25 cellular contexts compared by ENCODE assay signal in the genomic region with DNA sequence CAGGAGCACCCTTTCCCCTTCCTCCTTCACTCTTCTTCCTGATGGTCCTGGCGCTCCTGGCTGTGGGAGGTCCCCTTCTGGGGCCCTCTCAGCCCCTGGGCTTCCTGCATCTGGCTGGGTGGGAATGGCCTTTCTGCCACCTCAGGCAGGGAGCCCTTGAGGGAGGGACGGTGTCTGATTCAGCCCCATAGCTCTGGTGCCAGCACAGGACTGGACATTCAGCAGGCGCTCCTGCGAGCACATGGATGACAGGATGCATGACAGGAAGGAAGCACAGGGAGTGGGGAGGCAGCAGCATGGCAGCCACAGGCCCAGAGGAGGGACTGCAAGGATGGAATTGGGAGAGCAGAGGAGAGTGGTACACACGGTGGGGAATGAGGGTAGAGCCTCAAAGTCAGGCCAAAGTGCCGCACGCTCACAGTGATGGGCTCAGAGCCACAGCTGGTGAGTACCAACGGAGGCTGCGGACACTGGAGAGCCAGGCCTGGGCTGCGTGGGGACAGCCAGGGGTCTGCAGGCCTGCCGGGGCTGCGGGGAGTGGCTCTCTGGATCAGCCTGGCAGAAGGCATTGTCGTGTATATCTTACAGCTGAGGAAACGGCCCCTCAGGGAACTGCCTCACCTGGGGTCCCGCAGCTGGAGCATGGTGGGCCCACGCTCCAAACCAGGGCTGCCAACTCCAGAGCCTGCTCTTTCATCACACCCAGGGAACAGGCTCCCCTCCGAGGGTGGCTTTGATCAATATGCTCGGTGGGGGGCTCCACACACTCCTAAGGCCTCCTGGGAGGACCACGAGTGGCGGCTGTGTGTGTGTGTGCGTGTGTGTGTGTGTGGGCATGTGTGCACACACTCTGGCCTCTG. TPM values are rescaled to one million over a fixed set of nuclear protein-coding genes. Genes with fewer than 3 reads are reported as not detected.
A peak's percentile ranks its signal among the peaks of the same experiment; 100 is the strongest.
DNase-seq lines count a peak whose midpoint lies in the region; ATAC-seq, FAIRE-seq and TF ChIP-seq lines count a peak whose summit lies in the region.
"Had no signal": no experiment of that assay in that cellular context is flagged by ENCODE, and none has a peak within 500 bp of the region (broad histone marks: within the 10 kb centered on the region; RNA-seq: fewer than 3 reads in every experiment).

No MANE protein-coding gene starts in this region.

- no peak for TF ChIP-seq CTCF in kidney (IDR thresholded peaks at IDR 0.05; ENCODE audit: borderline replicate concordance, extremely low read depth, insufficient read depth)

- DNase-seq in NCI-H146 (lab: John Stamatoyannopoulos, UW) = peak; percentile 5
- DNase-seq in NCI-H146 treated with DMSO at 0.1 percent for 48 hours (lab: John Stamatoyannopoulos, UW; ENCODE audit: unreplicated experiment) = no peak
- peak; percentile 66 for DNase-seq in SK-N-DZ (ENCODE audit: low spot score)
- peak; percentile 41 for DNase-seq in kidney
- DNase-seq in foreskin melanocyte = no peak
- no peak for DNase-seq in NCI-H446 treated with DMSO at 0.1 percent for 48 hours (lab: John Stamatoyannopoulos, UW)
- DNase-seq: activated CD4-positive, alpha-beta T cell treated with anti-CD3 and anti-CD28 coated beads for 4 hours; activated CD8-positive, alpha-beta memory T cell treated with anti-CD3 and anti-CD28 coated beads, Interleukin-2, amount 50 U/mL, for 48 hours; activated naive CD4-positive, alpha-beta T cell treated with Interleukin-2 at 50 U/mL for 16 hours; cerebellar nuclear complex; effector memory CD8-positive, alpha-beta T cell; NCI-H1694 treated with DMSO at 0.1 percent for 48 hours; NCI-H2227 treated with DMSO at 0.1 percent for 48 hours; Peyer's patch; stimulated activated naive CD4-positive, alpha-beta T cell treated with Interleukin-2 at 50 U/mL for 16 hours had no signal

- H3K4me3 ChIP-seq in kidney (ENCODE audit: low read length in 2 of 2) = no peak overlapping the region
- H3K4me3 ChIP-seq: heart left ventricle, K562, Peyer's patch, tibial nerve had no signal

- no peaks in the 10 kb centered on the region for H3K36me3 ChIP-seq in kidney (ENCODE audit: control insufficient read depth in 1 of 2, insufficient read depth in 2 of 2, low read length in 2 of 2)
- H3K36me3 ChIP-seq: heart left ventricle, Peyer's patch, tibial nerve had no signal

- no peak overlapping the region for H3K27ac ChIP-seq in kidney (ENCODE audit: low read depth in 2 of 2, low read length in 2 of 2)
- H3K27ac ChIP-seq: 22Rv1, C4-2B, heart left ventricle, HL-60, parathyroid adenoma, Peyer's patch, tibial nerve had no signal

- peaks cover 16% of the 10 kb centered on the region for H3K36me3 Mint-ChIP-seq in stimulated activated memory B cell treated with anti-CD40 and anti-IgM and Interleukin-4, amounts not matched to agents 10 μg/mL and 1 μg/mL and 100 μg/mL, for 72 hours

- H3K27me3 Mint-ChIP-seq in stimulated activated memory B cell treated with anti-CD40 and anti-IgM and Interleukin-4, amounts not matched to agents 10 μg/mL and 1 μg/mL and 100 μg/mL, for 72 hours = no peaks in the 10 kb centered on the region

- no peaks in the 10 kb centered on the region for H3K9me3 ChIP-seq in kidney (ENCODE audit: control insufficient read depth in 1 of 2, low read length in 2 of 2)
- H3K9me3 ChIP-seq: heart left ventricle, Peyer's patch, tibial nerve had no signal

- no peak overlapping the region for H3K9ac ChIP-seq in kidney (ENCODE audit: low read length in 2 of 2)
- H3K9ac ChIP-seq: parathyroid adenoma had no signal

- peaks cover 20% of the 10 kb centered on the region for H3K4me1 Mint-ChIP-seq in stimulated activated memory B cell treated with anti-CD40 and anti-IgM and Interleukin-4, amounts not matched to agents 10 μg/mL and 1 μg/mL and 100 μg/mL, for 72 hours

- intact Hi-C loops in kidney (cut with DNase I) = no loop called here

- H3K4me1 ChIP-seq in kidney (ENCODE audit: control insufficient read depth in 1 of 2, insufficient read depth in 1 of 2, low read depth in 1 of 2, low read length in 2 of 2) = peaks cover 22 to 25% of the 10 kb centered on the region in 2 donors
- H3K4me1 ChIP-seq: parathyroid adenoma, Peyer's patch had no signal

- FAIRE-seq in kidney (lab: Jason Lieb, UNC) = no peak
- FAIRE-seq: GM12892, K562 had no signal

- ATAC-seq in stimulated activated memory B cell treated with anti-CD40 and anti-IgM and Interleukin-4, amounts not matched to agents 10 μg/mL and 1 μg/mL and 100 μg/mL, for 72 hours = no peak
- ATAC-seq in HG02610 (IDR thresholded peaks at IDR 0.05; ENCODE audit: unreplicated experiment) = no peak
- ATAC-seq: effector memory CD8-positive, alpha-beta T cell; heart left ventricle; K562 had no signal

- no peak overlapping the region for H3K4me3 Mint-ChIP-seq in stimulated activated memory B cell treated with anti-CD40 and anti-IgM and Interleukin-4, amounts not matched to agents 10 μg/mL and 1 μg/mL and 100 μg/mL, for 72 hours
- H3K4me3 Mint-ChIP-seq: effector memory CD8-positive, alpha-beta T cell had no signal

- peak overlapping the region; percentile 30 for H3K27ac Mint-ChIP-seq in stimulated activated memory B cell treated with anti-CD40 and anti-IgM and Interleukin-4, amounts not matched to agents 10 μg/mL and 1 μg/mL and 100 μg/mL, for 72 hours
- H3K27ac Mint-ChIP-seq: effector memory CD8-positive, alpha-beta T cell had no signal

- peaks cover 3% of the 10 kb centered on the region for H3K9me3 Mint-ChIP-seq in stimulated activated memory B cell treated with anti-CD40 and anti-IgM and Interleukin-4, amounts not matched to agents 10 μg/mL and 1 μg/mL and 100 μg/mL, for 72 hours
- H3K9me3 Mint-ChIP-seq: effector memory CD8-positive, alpha-beta T cell had no signal

RNA-seq across cellular contexts. Expression of a gene that starts 51.3 kb away (rescaled TPM):
- 19.3 and 36.2 TPM in 2 replicates for polyA plus RNA-seq in SK-N-DZ (2014; cell fraction: cytosol; rRNA removed)
- polyA plus RNA-seq in SK-N-DZ (2014; cell fraction: nucleus; rRNA removed) = 19.5 and 40.3 TPM in 2 replicates
- 201 TPM for total RNA-seq in kidney
- polyA plus RNA-seq in kidney (ENCODE audit: insufficient read depth, low read depth, low replicate concordance) = 1,628 TPM

Comparison
In these comparisons a context has a peak if more than half of its experiments do, and no peak if none do; other contexts are left out.
1. DNase-seq: peak in NCI-H146 (single experiment), SK-N-DZ (single experiment) and kidney (single experiment); none in NCI-H146 treated with DMSO at 0.1 percent for 48 hours (single experiment), foreskin melanocyte (single experiment) and NCI-H446 treated with DMSO at 0.1 percent for 48 hours (single experiment).